16 cellular contexts compared by ENCODE assay signal in genomic region chr2:74924463-74925265, GRCh38. TPM values are rescaled to one million over a fixed set of nuclear protein-coding genes. Genes with fewer than 3 reads are reported as not detected.
DNase-seq lines count a peak whose midpoint lies in the region; ATAC-seq and TF ChIP-seq lines count a peak whose summit lies in the region.
"Had no signal": no experiment of that assay in that cellular context is flagged by ENCODE, and none has a peak within 500 bp of the region (broad histone marks: within the 10 kb centered on the region; RNA-seq: fewer than 3 reads in every experiment).

No MANE protein-coding gene starts in this region.

- peak overlapping the region in 6 of 11 experiments; percentile 9 to 78 (median 68); a peak in 11 of 22 replicates for H3K4me2 ChIP-seq in BLaER1 treated with 17β-estradiol and CSF1 and Interleukin-3, amounts not matched to agents 10 nM and 100 nM
- no peak overlapping the region for H3K4me2 ChIP-seq in neuronal stem cell (ENCODE audit: insufficient read depth, low read length, poor library complexity, severe bottlenecking)

- ATAC-seq in left ventricle myocardium superior (no peak), HG02870 (IDR thresholded peaks at IDR 0.05; ENCODE audit: unreplicated experiment) (no peak), GM21825 (IDR thresholded peaks at IDR 0.05; ENCODE audit: unreplicated experiment) (no peak)

- no peak overlapping the region for H3K23ac ChIP-seq in neuronal stem cell (ENCODE audit: low read depth, low read length, poor library complexity)

- no peak overlapping the region for H3K4ac ChIP-seq in neuronal stem cell (ENCODE audit: low read length)

- no peak overlapping the region for H2BK12ac ChIP-seq in neuronal stem cell (ENCODE audit: low read length)

- H3K9me3 ChIP-seq in BLaER1 treated with 17β-estradiol and CSF1 and Interleukin-3, amounts not matched to agents 10 nM and 100 nM (replicated peaks in 1 of 11) = peaks cover 0 to 14% (median 0%) of the 10 kb centered on the region in 11 experiments; a peak in 5 of 22 replicates
- H3K9me3 ChIP-seq in endodermal cell (ENCODE audit: control insufficient read depth, low read length) (no peaks in the 10 kb centered on the region), neuronal stem cell (replicated peaks in 1 of 2; ENCODE audit: control insufficient read depth in 2 of 2, insufficient read depth in 1 of 2, low read depth in 1 of 2, low read length in 2 of 2) (no peaks in the 10 kb centered on the region)

- H3K9ac ChIP-seq in BLaER1 treated with 17β-estradiol and CSF1 and Interleukin-3, amounts not matched to agents 10 nM and 100 nM = no peak overlapping the region
- H3K9ac ChIP-seq in endodermal cell (ENCODE audit: extremely low read depth, low read length, poor library complexity, severe bottlenecking) (no peak overlapping the region), neuronal stem cell (ENCODE audit: low read depth, low read length, poor library complexity) (no peak overlapping the region)

- H3K4me3 ChIP-seq in BLaER1 treated with 17β-estradiol and CSF1 and Interleukin-3, amounts not matched to agents 10 nM and 100 nM = no peak overlapping the region
- H3K4me3 ChIP-seq in endodermal cell (ENCODE audit: low read length) (no peak overlapping the region), neuronal stem cell (ENCODE audit: low read length in 2 of 2) (no peak overlapping the region)
- H3K4me3 ChIP-seq: PC-9 had no signal

- H2AFZ ChIP-seq in neuronal stem cell (ENCODE audit: low read length) = no peak overlapping the region
- H2AFZ ChIP-seq: PC-9 had no signal

- peak overlapping the region in 6 of 11 experiments; percentile 8 to 85 (median 62); a peak in 10 of 22 replicates for H3K27ac ChIP-seq in BLaER1 treated with 17β-estradiol and CSF1 and Interleukin-3, amounts not matched to agents 10 nM and 100 nM
- H3K27ac ChIP-seq in endodermal cell (ENCODE audit: low read depth, low read length) = no peak overlapping the region
- no peak overlapping the region for H3K27ac ChIP-seq in neuronal stem cell (replicated peaks; ENCODE audit: low read length)
- H3K27ac ChIP-seq: PC-9 had no signal

- no peak overlapping the region for H2BK5ac ChIP-seq in neuronal stem cell (ENCODE audit: low read length)

- H3K9me3 Mint-ChIP-seq in endodermal cell = peaks cover 3% of the 10 kb centered on the region
- H3K9me3 Mint-ChIP-seq: IgD-negative memory B cell had no signal

- peaks cover 6% of the 10 kb centered on the region for H3K27me3 Mint-ChIP-seq in endodermal cell (ENCODE audit: insufficient read depth)

- no peaks in the 10 kb centered on the region for H3K27me3 ChIP-seq in BLaER1 treated with 17β-estradiol and CSF1 and Interleukin-3, amounts not matched to agents 10 nM and 100 nM
- peaks cover 11% of the 10 kb centered on the region for H3K27me3 ChIP-seq in endodermal cell (ENCODE audit: control insufficient read depth, insufficient read depth, low read length, poor library complexity, severe bottlenecking)
- H3K27me3 ChIP-seq in neuronal stem cell (ENCODE audit: control insufficient read depth in 3 of 3, insufficient read depth in 3 of 3, low read depth in 1 of 3, low read length in 3 of 3) = peaks cover 0 to 12% (median 0%) of the 10 kb centered on the region in 3 experiments

- no peaks in the 10 kb centered on the region for H3K36me3 Mint-ChIP-seq in endodermal cell (ENCODE audit: low read depth)
- H3K36me3 Mint-ChIP-seq: CD4-positive, alpha-beta memory T cell; IgD-negative memory B cell had no signal

- H3K4me1 ChIP-seq in BLaER1 treated with 17β-estradiol and CSF1 and Interleukin-3, amounts not matched to agents 10 nM and 100 nM = peaks cover 15 to 51% (median 34%) of the 10 kb centered on the region in 10 experiments
- H3K4me1 ChIP-seq in endodermal cell (ENCODE audit: control insufficient read depth, insufficient read depth, low read length) (peaks cover 5% of the 10 kb centered on the region), neuronal stem cell (ENCODE audit: control insufficient read depth in 2 of 2, insufficient read depth in 1 of 2, low read depth in 1 of 2, low read length in 2 of 2) (peaks cover 0 to 8% of the 10 kb centered on the region in 2 donors)

- peak overlapping the region; percentile 48 for H4K91ac ChIP-seq in neuronal stem cell (ENCODE audit: low read depth, low read length, poor library complexity)

- H4K8ac ChIP-seq in neuronal stem cell (ENCODE audit: low read depth, low read length) = no peak overlapping the region

- no peak overlapping the region for H3K14ac ChIP-seq in neuronal stem cell (ENCODE audit: low read length)

- peak overlapping the region; percentile 42 for H2BK15ac ChIP-seq in neuronal stem cell (ENCODE audit: low read length)

- H3K18ac ChIP-seq in neuronal stem cell (ENCODE audit: low read length) = peak overlapping the region; percentile 27

- WGBS in endodermal cell (ENCODE audit: insufficient coverage in 1 of 2, insufficient read length in 1 of 2), 2 experiments = 91 to 92% methylated on average over 5 to 11 of the region's 11 CpGs
- WGBS in neuronal stem cell (ENCODE audit: extremely low coverage in 2 of 2, insufficient read length in 2 of 2, insufficient replicate concordance in 1 of 2), 2 donors = no CpG with 5 or more reads among the region's 11 CpGs

- DNase-seq in COLO668 (lab: John Stamatoyannopoulos, UW; ENCODE audit: unreplicated experiment) (peak; percentile 75), endodermal cell (no peak), neuronal stem cell (ENCODE audit: low spot score) (no peak), left ventricle myocardium superior (no peak)
- DNase-seq: CD4-positive, alpha-beta memory T cell; EL; NCI-H1694 treated with DMSO at 0.1 percent for 48 hours; NCI-H446; NCI-H526; PC-9; RPMI8226; SHP77 had no signal

- intact Hi-C loops in left ventricle myocardium superior (cut with micrococcal nuclease) = loop anchor here (5.0 kb wide), 1 partner anchor 478 kb away; no protein-coding TSS in a partner anchor

- H3K4me3 Mint-ChIP-seq in endodermal cell = no peak overlapping the region
- H3K4me3 Mint-ChIP-seq: CD4-positive, alpha-beta memory T cell; IgD-negative memory B cell had no signal

- no peak overlapping the region for H2BK120ac ChIP-seq in neuronal stem cell (ENCODE audit: low read depth, low read length)

- H2AK5ac ChIP-seq in neuronal stem cell (ENCODE audit: low read depth, low read length) = no peak overlapping the region

- no peaks in the 10 kb centered on the region for H3K79me1 ChIP-seq in neuronal stem cell (ENCODE audit: low read depth, low read length)

- H3K36me3 ChIP-seq in BLaER1 treated with 17β-estradiol and CSF1 and Interleukin-3, amounts not matched to agents 10 nM and 100 nM = peaks cover 0 to 2% (median 0%) of the 10 kb centered on the region in 11 experiments; a peak in 5 of 22 replicates
- no peaks in the 10 kb centered on the region for H3K36me3 ChIP-seq in endodermal cell (ENCODE audit: control insufficient read depth, insufficient read depth, low read length)
- no peaks in the 10 kb centered on the region for H3K36me3 ChIP-seq in neuronal stem cell (replicated peaks in 1 of 2; ENCODE audit: control insufficient read depth in 2 of 2, insufficient read depth in 2 of 2, low read length in 2 of 2)

- peaks cover 20% of the 10 kb centered on the region for H3K4me1 Mint-ChIP-seq in endodermal cell

- H4K20me1 ChIP-seq in BLaER1 treated with 17β-estradiol and CSF1 and Interleukin-3, amounts not matched to agents 10 nM and 100 nM = no peaks in the 10 kb centered on the region

- TF ChIP-seq CTCF in endodermal cell (conservative IDR thresholded peaks at IDR 0.05) = no peak

- H3K27ac Mint-ChIP-seq in endodermal cell = peak overlapping the region; percentile 75
- H3K27ac Mint-ChIP-seq: CD4-positive, alpha-beta memory T cell; IgD-negative memory B cell had no signal

RNA-seq across cellular contexts. Expression of gene POLE4, which starts 33.8 kb away (rescaled TPM):
- 10 to 100 TPM; 38.4 to 40.9 TPM for total RNA-seq in endodermal cell
- polyA plus RNA-seq in endodermal cell (2013, experiment 1 of 2) = 22.3 TPM
- 18.8 TPM for polyA plus RNA-seq in endodermal cell (2013, experiment 2 of 2)
- polyA plus RNA-seq in neuronal stem cell (2013, experiment 1 of 2) = 19.0 TPM
- 17.4 TPM for polyA plus RNA-seq in neuronal stem cell (2013, experiment 2 of 2)
- total RNA-seq in left ventricle myocardium superior = 37.9 TPM

Comparison
In these comparisons a context has a peak if more than half of its experiments do, and no peak if none do; other contexts are left out.
1. H3K27ac ChIP-seq: peak in BLaER1 treated with 17β-estradiol and CSF1 and Interleukin-3, amounts not matched to agents 10 nM and 100 nM (6 of 11); none in endodermal cell (single experiment) and neuronal stem cell (single experiment).